9 cellular contexts compared by ENCODE assay signal in genomic region chr13:58795715-58796114, GRCh38.
"Had no signal": no experiment of that assay in that cellular context is flagged by ENCODE, and none has a peak within 500 bp of the region (broad histone marks: within the 10 kb centered on the region; RNA-seq: fewer than 3 reads in every experiment).

No MANE protein-coding gene starts in this region.

- H3K9ac ChIP-seq: GM23248 had no signal

- FAIRE-seq: H1, H54 had no signal

- H3K4me3 Mint-ChIP-seq: HFFc6 had no signal

- H3K27ac ChIP-seq: GM23248 had no signal

- H3K9me3 ChIP-seq: HAP-1 had no signal

- H3K36me3 ChIP-seq: HAP-1 had no signal

- DNase-seq: GM23248, GOT3, H7, HCEC 1CT, HFFc6 had no signal

- H3K4me3 ChIP-seq: GM23248, HAP-1 had no signal

- H3K27ac Mint-ChIP-seq: HFFc6 had no signal

- H2AFZ ChIP-seq: GM23248 had no signal

- ATAC-seq: HCT116 had no signal
